In genomic region chr6:33624856-33625255, GRCh38 we compare ENCODE assay signal across 21 cellular contexts. TPM values are rescaled to one million over a fixed set of nuclear protein-coding genes. Genes with fewer than 3 reads are reported as not detected.
A peak's percentile ranks its signal among the peaks of the same experiment; 100 is the strongest.
DNase-seq lines count a peak whose midpoint lies in the region; ATAC-seq and TF ChIP-seq lines count a peak whose summit lies in the region.
"Had no signal": no experiment of that assay in that cellular context is flagged by ENCODE, and none has a peak within 500 bp of the region (broad histone marks: within the 10 kb centered on the region; RNA-seq: fewer than 3 reads in every experiment).

No MANE protein-coding gene starts in this region.

- H3K9me3 Mint-ChIP-seq in activated CD4-positive, alpha-beta T cell treated with anti-CD3 and anti-CD28 coated beads, Interleukin-2, amount 10 ng/mL, durations not matched to agents 7 days and 5 days: no peaks in the 10 kb centered on the region
- no peaks in the 10 kb centered on the region for H3K9me3 Mint-ChIP-seq in activated CD4-positive, alpha-beta T cell treated with anti-CD3 and anti-CD28 coated beads for 36 hours (ENCODE audit: low read depth)
- no peaks in the 10 kb centered on the region for H3K9me3 Mint-ChIP-seq in T-cell
- H3K9me3 Mint-ChIP-seq in stimulated activated naive CD8-positive, alpha-beta T cell treated with anti-CD3 and anti-CD28 coated beads, Interleukin-15, amount 100 ng/mL, for 72 hours: no peaks in the 10 kb centered on the region
- no peaks in the 10 kb centered on the region for H3K9me3 Mint-ChIP-seq in activated T-cell treated with anti-CD3 and anti-CD28 coated beads, Interleukin-2, amount 50 U/mL, for 72 hours
- H3K9me3 Mint-ChIP-seq: activated CD8-positive, alpha-beta T cell treated with anti-CD3 and anti-CD28 coated beads for 36 hours had no signal

- no peak for DNase-seq in activated CD4-positive, alpha-beta T cell treated with anti-CD3 and anti-CD28 coated beads, Interleukin-2, amount 10 ng/mL, durations not matched to agents 7 days and 5 days
- DNase-seq in activated CD4-positive, alpha-beta T cell treated with anti-CD3 and anti-CD28 coated beads for 36 hours: no peak
- no peak for DNase-seq in T-cell
- DNase-seq in left colon: peak in 1 of 2 donors; percentile 44
- no peak for DNase-seq in stimulated activated naive CD8-positive, alpha-beta T cell treated with anti-CD3 and anti-CD28 coated beads, Interleukin-15, amount 100 ng/mL, for 72 hours
- no peak for DNase-seq in heart left ventricle
- DNase-seq in activated T-cell treated with anti-CD3 and anti-CD28 coated beads, Interleukin-2, amount 50 U/mL, for 72 hours: no peak
- DNase-seq in AML-193 (lab: John Stamatoyannopoulos, UW): no peak
- DNase-seq: activated CD8-positive, alpha-beta T cell treated with anti-CD3 and anti-CD28 coated beads for 36 hours; effector CD8-positive, alpha-beta T cell; left lung; MG63; NCI-H187; nucleus accumbens; SIG-M5; stimulated activated CD4-positive, alpha-beta T cell treated with anti-CD3 and anti-CD28 coated beads, Interleukin-4, amount 100 ng/mL, for 24 hours; substantia nigra had no signal

- H3K27ac ChIP-seq in heart left ventricle: no peak overlapping the region
- H3K27ac ChIP-seq: left lung, VCaP had no signal

- CTCF ChIA-PET in activated CD4-positive, alpha-beta T cell treated with anti-CD3 and anti-CD28 coated beads, Interleukin-2, amount 10 ng/mL, durations not matched to agents 7 days and 5 days (lab: Charles Lee): interaction anchor here (0.8 to 1.6 kb wide), 2 partner anchors 34 to 121 kb away, joined by 3 read pairs; no protein-coding TSS in a partner anchor
- CTCF ChIA-PET in activated CD4-positive, alpha-beta T cell treated with anti-CD3 and anti-CD28 coated beads for 36 hours (lab: Charles Lee): interaction anchor here (0.7 kb wide), 1 partner anchor 74 kb away, joined by 3 read pairs; no protein-coding TSS in a partner anchor
- CTCF ChIA-PET in T-cell (lab: Charles Lee): no interaction called here

- intact Hi-C loops in activated CD4-positive, alpha-beta T cell treated with anti-CD3 and anti-CD28 coated beads for 36 hours (cut with DNase I, micrococcal nuclease): loop anchor here (5.0 kb wide), 8 partner anchors 38 to 612 kb away; partner anchors contain the start of genes HMGA1 (in 1 of the 2), KIFC1 (in 1 of the 2), LEMD2 (in 1 of the 2) and RPS18 (in 1 of the 2)
- intact Hi-C loops in left colon (cut with DNase I, micrococcal nuclease): no loop called here
- intact Hi-C loops in heart left ventricle (cut with DNase I): loop anchor here in 2 of 10 donors (5.0 kb wide), 1 partner anchor 38 kb away; no protein-coding TSS in a partner anchor

- peaks cover 60% of the 10 kb centered on the region for H3K4me1 Mint-ChIP-seq in activated CD4-positive, alpha-beta T cell treated with anti-CD3 and anti-CD28 coated beads, Interleukin-2, amount 10 ng/mL, durations not matched to agents 7 days and 5 days
- peaks cover 59% of the 10 kb centered on the region for H3K4me1 Mint-ChIP-seq in activated CD4-positive, alpha-beta T cell treated with anti-CD3 and anti-CD28 coated beads for 36 hours
- peaks cover 59 to 71% (median 66%) of the 10 kb centered on the region in 3 donors for H3K4me1 Mint-ChIP-seq in T-cell
- peaks cover 62% of the 10 kb centered on the region for H3K4me1 Mint-ChIP-seq in stimulated activated naive CD8-positive, alpha-beta T cell treated with anti-CD3 and anti-CD28 coated beads, Interleukin-15, amount 100 ng/mL, for 72 hours
- H3K4me1 Mint-ChIP-seq in activated T-cell treated with anti-CD3 and anti-CD28 coated beads, Interleukin-2, amount 50 U/mL, for 72 hours (ENCODE audit: low read depth): peaks cover 53% of the 10 kb centered on the region

- TF ChIP-seq POLR2A in heart left ventricle (IDR thresholded peaks at IDR 0.05): no peak

- peaks cover 19% of the 10 kb centered on the region for H3K36me3 Mint-ChIP-seq in activated CD4-positive, alpha-beta T cell treated with anti-CD3 and anti-CD28 coated beads, Interleukin-2, amount 10 ng/mL, durations not matched to agents 7 days and 5 days (ENCODE audit: low read depth)
- H3K36me3 Mint-ChIP-seq in activated CD4-positive, alpha-beta T cell treated with anti-CD3 and anti-CD28 coated beads for 36 hours (ENCODE audit: low read depth): peaks cover 23% of the 10 kb centered on the region
- peaks cover 4% of the 10 kb centered on the region for H3K36me3 Mint-ChIP-seq in T-cell
- peaks cover 1 to 6% of the 10 kb centered on the region in 2 donors for H3K36me3 Mint-ChIP-seq in activated T-cell treated with anti-CD3 and anti-CD28 coated beads, Interleukin-2, amount 50 U/mL, for 72 hours (ENCODE audit: insufficient read depth in 2 of 2)
- H3K36me3 Mint-ChIP-seq: activated naive CD8-positive, alpha-beta T cell had no signal

- ATAC-seq in activated CD4-positive, alpha-beta T cell treated with anti-CD3 and anti-CD28 coated beads for 36 hours: no peak
- ATAC-seq in T-cell (replicated peaks in 1 of 4) (no peak), left colon (peak; percentile 8), heart left ventricle (no peak)
- no peak for ATAC-seq in stimulated activated naive CD8-positive, alpha-beta T cell treated with anti-CD3 and anti-CD28 coated beads, Interleukin-15, amount 100 ng/mL, for 72 hours
- no peak for ATAC-seq in activated T-cell treated with anti-CD3 and anti-CD28 coated beads, Interleukin-2, amount 50 U/mL, for 72 hours (replicated peaks in 1 of 2)
- ATAC-seq: activated CD8-positive, alpha-beta T cell treated with anti-CD3 and anti-CD28 coated beads for 36 hours; HCT116; left lung had no signal

- H3K4me3 ChIP-seq in heart left ventricle: no peak overlapping the region
- H3K4me3 ChIP-seq: esophagus muscularis mucosa, MG63 had no signal

- POLR2A ChIA-PET in activated CD4-positive, alpha-beta T cell treated with anti-CD3 and anti-CD28 coated beads, Interleukin-2, amount 10 ng/mL, durations not matched to agents 7 days and 5 days (lab: Charles Lee): no interaction called here
- POLR2A ChIA-PET in activated CD4-positive, alpha-beta T cell treated with anti-CD3 and anti-CD28 coated beads for 36 hours (lab: Charles Lee): interaction anchor here (0.5 kb wide), 1 partner anchor 113 kb away, joined by 10 read pairs; no protein-coding TSS in a partner anchor
- POLR2A ChIA-PET in T-cell (lab: Charles Lee): no interaction called here

- peak overlapping the region; percentile 72 for H3K27ac Mint-ChIP-seq in activated CD4-positive, alpha-beta T cell treated with anti-CD3 and anti-CD28 coated beads, Interleukin-2, amount 10 ng/mL, durations not matched to agents 7 days and 5 days
- H3K27ac Mint-ChIP-seq in activated CD4-positive, alpha-beta T cell treated with anti-CD3 and anti-CD28 coated beads for 36 hours: no peak overlapping the region
- peak overlapping the region; percentile 39 to 52 for H3K27ac Mint-ChIP-seq in T-cell
- H3K27ac Mint-ChIP-seq in stimulated activated naive CD8-positive, alpha-beta T cell treated with anti-CD3 and anti-CD28 coated beads, Interleukin-15, amount 100 ng/mL, for 72 hours: peak overlapping the region; percentile 14 to 36
- no peak overlapping the region for H3K27ac Mint-ChIP-seq in activated T-cell treated with anti-CD3 and anti-CD28 coated beads, Interleukin-2, amount 50 U/mL, for 72 hours

- no peak for TF ChIP-seq CTCF in heart left ventricle (IDR thresholded peaks at IDR 0.05)

- WGBS in heart left ventricle, 4 donors: 90 to 95% (median 92%) methylated on average over 4 of the region's 4 CpGs

- H3K27me3 ChIP-seq in heart left ventricle: peaks cover 0 to 8% (median 4%) of the 10 kb centered on the region in 9 donors
- H3K27me3 ChIP-seq: MG63 had no signal

- H3K4me3 Mint-ChIP-seq in activated CD4-positive, alpha-beta T cell treated with anti-CD3 and anti-CD28 coated beads, Interleukin-2, amount 10 ng/mL, durations not matched to agents 7 days and 5 days: no peak overlapping the region
- no peak overlapping the region for H3K4me3 Mint-ChIP-seq in activated CD4-positive, alpha-beta T cell treated with anti-CD3 and anti-CD28 coated beads for 36 hours
- peak overlapping the region in 1 of 3 donors; percentile 28 for H3K4me3 Mint-ChIP-seq in T-cell
- H3K4me3 Mint-ChIP-seq in stimulated activated naive CD8-positive, alpha-beta T cell treated with anti-CD3 and anti-CD28 coated beads, Interleukin-15, amount 100 ng/mL, for 72 hours: no peak overlapping the region
- no peak overlapping the region for H3K4me3 Mint-ChIP-seq in activated T-cell treated with anti-CD3 and anti-CD28 coated beads, Interleukin-2, amount 50 U/mL, for 72 hours
- H3K4me3 Mint-ChIP-seq: activated CD8-positive, alpha-beta T cell treated with anti-CD3 and anti-CD28 coated beads for 36 hours had no signal

- H3K36me3 ChIP-seq in heart left ventricle: peaks cover 0 to 5% (median 0%) of the 10 kb centered on the region in 9 donors
- H3K36me3 ChIP-seq: MG63 had no signal

- peaks cover 0 to 40% (median 10%) of the 10 kb centered on the region in 12 donors for H3K4me1 ChIP-seq in heart left ventricle

- no peaks in the 10 kb centered on the region for H3K27me3 Mint-ChIP-seq in activated CD4-positive, alpha-beta T cell treated with anti-CD3 and anti-CD28 coated beads, Interleukin-2, amount 10 ng/mL, durations not matched to agents 7 days and 5 days
- H3K27me3 Mint-ChIP-seq in activated CD4-positive, alpha-beta T cell treated with anti-CD3 and anti-CD28 coated beads for 36 hours: no peaks in the 10 kb centered on the region
- no peaks in the 10 kb centered on the region for H3K27me3 Mint-ChIP-seq in T-cell
- no peaks in the 10 kb centered on the region for H3K27me3 Mint-ChIP-seq in stimulated activated naive CD8-positive, alpha-beta T cell treated with anti-CD3 and anti-CD28 coated beads, Interleukin-15, amount 100 ng/mL, for 72 hours
- H3K27me3 Mint-ChIP-seq in activated T-cell treated with anti-CD3 and anti-CD28 coated beads, Interleukin-2, amount 50 U/mL, for 72 hours (ENCODE audit: low read depth): no peaks in the 10 kb centered on the region
- H3K27me3 Mint-ChIP-seq: activated CD8-positive, alpha-beta T cell treated with anti-CD3 and anti-CD28 coated beads for 36 hours; activated naive CD8-positive, alpha-beta T cell had no signal

- H3K9me3 ChIP-seq in heart left ventricle: no peaks in the 10 kb centered on the region
- H3K9me3 ChIP-seq: esophagus muscularis mucosa, left lung, MG63 had no signal

RNA-seq across cellular contexts. Expression of gene ITPR3, which starts 3.7 kb away (rescaled TPM):
- 10 to 100 TPM; 64.2 to 65.8 TPM for total RNA-seq in activated CD4-positive, alpha-beta T cell treated with anti-CD3 and anti-CD28 coated beads, Interleukin-2, amount 10 ng/mL, durations not matched to agents 7 days and 5 days
- total RNA-seq in activated CD4-positive, alpha-beta T cell treated with anti-CD3 and anti-CD28 coated beads for 36 hours: 10 to 100 TPM; 42.6 to 42.9 TPM
- 10 to 100 TPM; 49.2 to 63.6 (median 62.4) TPM for total RNA-seq in T-cell
- 100 to 1,000 TPM; 106 to 108 TPM for total RNA-seq in left colon
- 10 to 100 TPM in 2 of 9 donors, 1 to 10 TPM in 7; 4.8 to 33.5 (median 7.8) TPM for total RNA-seq in heart left ventricle
- 1 to 10 TPM; 6.1 to 8.9 TPM for polyA plus RNA-seq in heart left ventricle
- 10 to 100 TPM; 49.9 to 52.5 TPM for total RNA-seq in activated T-cell treated with anti-CD3 and anti-CD28 coated beads, Interleukin-2, amount 50 U/mL, for 72 hours

RNA-seq across cellular contexts. Expression of gene BAK1, which starts 44.8 kb away (rescaled TPM):
- total RNA-seq in activated CD4-positive, alpha-beta T cell treated with anti-CD3 and anti-CD28 coated beads, Interleukin-2, amount 10 ng/mL, durations not matched to agents 7 days and 5 days: 10 to 100 TPM; 69.2 to 77.6 TPM
- 10 to 100 TPM; 37.0 to 43.3 TPM for total RNA-seq in activated CD4-positive, alpha-beta T cell treated with anti-CD3 and anti-CD28 coated beads for 36 hours
- total RNA-seq in T-cell (10 to 100 TPM; 22.9 to 31.6 (median 27.9) TPM), left colon (10 to 100 TPM; 85.6 to 93.5 TPM), heart left ventricle (10 to 100 TPM; 13.9 to 33.4 (median 18.9) TPM)
- 10 to 100 TPM; 18.1 to 55.3 TPM for polyA plus RNA-seq in heart left ventricle
- 10 to 100 TPM; 54.9 to 55.4 TPM for total RNA-seq in activated T-cell treated with anti-CD3 and anti-CD28 coated beads, Interleukin-2, amount 50 U/mL, for 72 hours

Comparison
In these comparisons a context has a peak if more than half of its experiments do, and no peak if none do; other contexts are left out.
1. H3K27ac Mint-ChIP-seq: peak in activated CD4-positive, alpha-beta T cell treated with anti-CD3 and anti-CD28 coated beads, Interleukin-2, amount 10 ng/mL, durations not matched to agents 7 days and 5 days (single experiment), T-cell (2 of 2) and stimulated activated naive CD8-positive, alpha-beta T cell treated with anti-CD3 and anti-CD28 coated beads, Interleukin-15, amount 100 ng/mL, for 72 hours (2 of 2); none in activated CD4-positive, alpha-beta T cell treated with anti-CD3 and anti-CD28 coated beads for 36 hours (single experiment) and activated T-cell treated with anti-CD3 and anti-CD28 coated beads, Interleukin-2, amount 50 U/mL, for 72 hours (single experiment).
2. CTCF ChIA-PET loops: an anchor here in activated CD4-positive, alpha-beta T cell treated with anti-CD3 and anti-CD28 coated beads, Interleukin-2, amount 10 ng/mL, durations not matched to agents 7 days and 5 days (0.8 to 1.6 kb wide) and activated CD4-positive, alpha-beta T cell treated with anti-CD3 and anti-CD28 coated beads for 36 hours (0.7 kb wide); none called in T-cell.
3. intact Hi-C loops: an anchor here in activated CD4-positive, alpha-beta T cell treated with anti-CD3 and anti-CD28 coated beads for 36 hours (5.0 kb wide); none called in left colon.